Comparison of ENCODE assay signal across 10 cellular contexts in genomic region chrX:49877397-49878101, GRCh38. TPM values are rescaled to one million over a fixed set of nuclear protein-coding genes. Genes with fewer than 3 reads are reported as not detected.
A peak's percentile ranks its signal among the peaks of the same experiment; 100 is the strongest.
DNase-seq lines count a peak whose midpoint lies in the region; ATAC-seq and TF ChIP-seq lines count a peak whose summit lies in the region.
"Had no signal": no experiment of that assay in that cellular context is flagged by ENCODE, and none has a peak within 500 bp of the region (broad histone marks: within the 10 kb centered on the region; RNA-seq: fewer than 3 reads in every experiment).

No MANE protein-coding gene starts in this region.

- no peak for DNase-seq in cardiac muscle cell (ENCODE audit: low read depth in 1 of 2, low spot score in 1 of 2)
- DNase-seq in left ventricle myocardium superior = no peak
- DNase-seq in naive thymus-derived CD8-positive, alpha-beta T cell = no peak
- DNase-seq in uterus = no peak
- DNase-seq in activated naive CD4-positive, alpha-beta T cell treated with anti-CD3 and anti-CD28 coated beads for 36 hours = no peak
- no peak for DNase-seq in GOT3 (lab: John Stamatoyannopoulos, UW)
- DNase-seq: NCI-H524 treated with DMSO at 0.1 percent for 48 hours had no signal

- H3K9me3 ChIP-seq in cardiac muscle cell (ENCODE audit: low read depth) (no peaks in the 10 kb centered on the region), uterus (no peaks in the 10 kb centered on the region)

- H3K36me3 ChIP-seq in cardiac muscle cell = no peaks in the 10 kb centered on the region
- no peaks in the 10 kb centered on the region for H3K36me3 ChIP-seq in uterus

- no peak for TF ChIP-seq POLR2A in uterus (IDR thresholded peaks at IDR 0.05)

- H3K4me3 ChIP-seq in cardiac muscle cell (no peak overlapping the region), uterus (no peak overlapping the region)

- H3K27ac ChIP-seq in cardiac muscle cell (peak overlapping the region; percentile 71), uterus (peak overlapping the region; percentile 83 to 86)

- H3K27me3 ChIP-seq in cardiac muscle cell = no peaks in the 10 kb centered on the region
- H3K27me3 ChIP-seq in uterus = no peaks in the 10 kb centered on the region

- CTCF ChIA-PET in activated naive CD4-positive, alpha-beta T cell treated with anti-CD3 and anti-CD28 coated beads for 36 hours (lab: Charles Lee) = interaction anchor here (0.6 to 3.3 kb wide), 5 partner anchors 40 to 723 kb away, joined by 3 to 16 read pairs (median 3); no protein-coding TSS in a partner anchor

- peaks cover 16% of the 10 kb centered on the region for H3K36me3 Mint-ChIP-seq in brain
- H3K36me3 Mint-ChIP-seq in naive thymus-derived CD8-positive, alpha-beta T cell = peaks cover 0 to 2% (median 0%) of the 10 kb centered on the region in 3 donors
- H3K36me3 Mint-ChIP-seq in activated naive CD4-positive, alpha-beta T cell treated with anti-CD3 and anti-CD28 coated beads for 36 hours (ENCODE audit: low read depth) = peaks cover 1% of the 10 kb centered on the region

- TF ChIP-seq CTCF in cardiac muscle cell (IDR thresholded peaks at IDR 0.05; ENCODE audit: low read depth, low read length) = no peak
- TF ChIP-seq CTCF in brain (conservative IDR thresholded peaks at IDR 0.05) = no peak
- no peak for TF ChIP-seq CTCF in uterus (IDR thresholded peaks at IDR 0.05)

- ATAC-seq in left ventricle myocardium superior (no peak), GM18868 (IDR thresholded peaks at IDR 0.05; ENCODE audit: unreplicated experiment) (no peak)
- ATAC-seq in naive thymus-derived CD8-positive, alpha-beta T cell = no peak

- peaks cover 10% of the 10 kb centered on the region for H3K27me3 Mint-ChIP-seq in brain
- no peaks in the 10 kb centered on the region for H3K27me3 Mint-ChIP-seq in naive thymus-derived CD8-positive, alpha-beta T cell
- H3K27me3 Mint-ChIP-seq in activated naive CD4-positive, alpha-beta T cell treated with anti-CD3 and anti-CD28 coated beads for 36 hours (ENCODE audit: low read depth) = no peaks in the 10 kb centered on the region

- intact Hi-C loops in left ventricle myocardium superior (cut with micrococcal nuclease) = no loop called here
- intact Hi-C loops in uterus (cut with DNase I; ENCODE audit: low total_unique reads) = no loop called here
- intact Hi-C loops in activated naive CD4-positive, alpha-beta T cell treated with anti-CD3 and anti-CD28 coated beads for 36 hours (cut with micrococcal nuclease) = loop anchor here (1.0 to 5.0 kb wide), 5 partner anchors 116 to 945 kb away; partner anchors contain the start of genes GPKOW and PRICKLE3

- peaks cover 0 to 7% (median 0%) of the 10 kb centered on the region in 5 experiments for H3K9me3 Mint-ChIP-seq in brain
- no peaks in the 10 kb centered on the region for H3K9me3 Mint-ChIP-seq in naive thymus-derived CD8-positive, alpha-beta T cell
- no peaks in the 10 kb centered on the region for H3K9me3 Mint-ChIP-seq in activated naive CD4-positive, alpha-beta T cell treated with anti-CD3 and anti-CD28 coated beads for 36 hours

- peaks cover 51% of the 10 kb centered on the region for H3K4me1 Mint-ChIP-seq in brain
- H3K4me1 Mint-ChIP-seq in naive thymus-derived CD8-positive, alpha-beta T cell = peaks cover 5 to 31% (median 21%) of the 10 kb centered on the region in 4 donors
- H3K4me1 Mint-ChIP-seq in activated naive CD4-positive, alpha-beta T cell treated with anti-CD3 and anti-CD28 coated beads for 36 hours (ENCODE audit: low read depth) = peaks cover 28% of the 10 kb centered on the region

- H3K4me1 ChIP-seq in cardiac muscle cell (ENCODE audit: low read depth) = no peaks in the 10 kb centered on the region
- H3K4me1 ChIP-seq in uterus = no peaks in the 10 kb centered on the region

- POLR2A ChIA-PET in naive thymus-derived CD8-positive, alpha-beta T cell (lab: Charles Lee) = interaction anchor here (0.5 kb wide), 1 partner anchor 327 kb away, joined by 4 read pairs; the partner anchor contains the start of gene CCNB3

- peak overlapping the region; percentile 79 to 98 (median 93) for H3K27ac Mint-ChIP-seq in brain
- peak overlapping the region in 7 of 10 donors; percentile 47 to 74 (median 69) for H3K27ac Mint-ChIP-seq in naive thymus-derived CD8-positive, alpha-beta T cell
- H3K27ac Mint-ChIP-seq in activated naive CD4-positive, alpha-beta T cell treated with anti-CD3 and anti-CD28 coated beads for 36 hours = no peak overlapping the region

- peak overlapping the region in 3 of 5 experiments; percentile 10 to 75 (median 39) for H3K4me3 Mint-ChIP-seq in brain
- peak overlapping the region in 1 of 10 donors; percentile 14 for H3K4me3 Mint-ChIP-seq in naive thymus-derived CD8-positive, alpha-beta T cell
- H3K4me3 Mint-ChIP-seq in activated naive CD4-positive, alpha-beta T cell treated with anti-CD3 and anti-CD28 coated beads for 36 hours = no peak overlapping the region

RNA-seq across cellular contexts. Expression of gene USP27X, which starts 1.7 kb away (rescaled TPM):
- total RNA-seq in cardiac muscle cell = 2.9 and 3.8 TPM in 2 replicates
- polyA plus RNA-seq in cardiac muscle cell = 1.7 and 1.8 TPM in 2 replicates
- 1.9 TPM for total RNA-seq in left ventricle myocardium superior
- polyA plus RNA-seq in brain (ENCODE audit: insufficient read depth, low read depth, low replicate concordance) = 13.6 TPM
- total RNA-seq in naive thymus-derived CD8-positive, alpha-beta T cell = 1 to 10 TPM; 5.7 to 6.5 TPM
- under 1 TPM; 0.30 to 0.60 (median 0.39) TPM for polyA plus RNA-seq in naive thymus-derived CD8-positive, alpha-beta T cell
- total RNA-seq in uterus = 10 to 100 TPM in 1 of 4 donors, 1 to 10 TPM in 2, under 1 TPM in 1; 0.59 to 15.6 (median 4.1) TPM
- total RNA-seq in activated naive CD4-positive, alpha-beta T cell treated with anti-CD3 and anti-CD28 coated beads for 36 hours = 1 to 10 TPM; 1.7 to 1.9 TPM

RNA-seq across cellular contexts. Expression of gene CLCN5, which starts 44.8 kb away (rescaled TPM):
- total RNA-seq in cardiac muscle cell (16.6 TPM in 2 replicates), left ventricle myocardium superior (2.3 TPM), uterus (10 to 100 TPM in 2 of 4 donors, 1 to 10 TPM in 2; 6.4 to 81.2 (median 11.0) TPM)
- polyA plus RNA-seq in cardiac muscle cell (6.2 and 6.6 TPM in 2 replicates), brain (ENCODE audit: insufficient read depth, low read depth, low replicate concordance) (5.5 TPM)
- 1 to 10 TPM; 1.5 to 2.5 TPM for total RNA-seq in naive thymus-derived CD8-positive, alpha-beta T cell
- polyA plus RNA-seq in naive thymus-derived CD8-positive, alpha-beta T cell = 1 to 10 TPM in 1 of 3 donors, under 1 TPM in 2; 0.72 to 1.1 (median 0.92) TPM
- total RNA-seq in activated naive CD4-positive, alpha-beta T cell treated with anti-CD3 and anti-CD28 coated beads for 36 hours = 1 to 10 TPM; 2.6 to 3.6 TPM

RNA-seq across cellular contexts. Expression of gene PAGE4, which starts 48.4 kb away (rescaled TPM):
- total RNA-seq in cardiac muscle cell (not detected in 2 replicates), left ventricle myocardium superior (not detected), uterus (10 to 100 TPM in 1 of 4 donors, 1 to 10 TPM in 1, not detected in 2; 1.5 to 77.2 TPM)
- polyA plus RNA-seq in cardiac muscle cell (not detected in 2 replicates), brain (ENCODE audit: insufficient read depth, low read depth, low replicate concordance) (not detected)
- total RNA-seq in naive thymus-derived CD8-positive, alpha-beta T cell = not detected
- polyA plus RNA-seq in naive thymus-derived CD8-positive, alpha-beta T cell = not detected
- not detected for total RNA-seq in activated naive CD4-positive, alpha-beta T cell treated with anti-CD3 and anti-CD28 coated beads for 36 hours
- total RNA-seq: epithelial cell of proximal tubule had no signal
